Comparison of ENCODE assay signal across 31 cellular contexts in genomic region chr5:91642592-91642991, GRCh38.
"Had no signal": no experiment of that assay in that cellular context is flagged by ENCODE, and none has a peak within 500 bp of the region (broad histone marks: within the 10 kb centered on the region; RNA-seq: fewer than 3 reads in every experiment).

No MANE protein-coding gene starts in this region.

- H3K27ac Mint-ChIP-seq: activated CD4-positive, alpha-beta T cell treated with anti-CD3 and anti-CD28 coated beads for 36 hours; activated CD4-positive, alpha-beta T cell treated with anti-CD3 and anti-CD28 coated beads, Interleukin-2, amount 10 ng/mL, durations not matched to agents 7 days and 5 days; activated naive CD4-positive, alpha-beta T cell treated with anti-CD3 and anti-CD28 coated beads for 36 hours; activated naive CD4-positive, alpha-beta T cell treated with anti-CD3 and anti-CD28 coated beads, Interleukin-2, amount 50 U/mL, for 72 hours; activated T-helper 1 cell treated with anti-CD3 and anti-CD28 coated beads, Interleukin-12 subunit alpha, Interleukin-12 subunit beta, Interleukin-2, Interleukin-4 antibody, amounts not matched to agents 30 ng/mL and 10 ng/mL and 1 ng/mL, durations not matched to agents 14 hours and 24 hours and 36 hours; T-helper 1 cell treated with Interleukin-12 subunit alpha and Interleukin-12 subunit beta and Interleukin-4 antibody, amounts not matched to agents 30 μg/mL and 1 μg/mL, for 36 hours; T-helper 2 cell treated with Interferon-gamma antibody and Interleukin-4, amounts not matched to agents 5 μg/mL and 100 μg/mL, for 36 hours; WTC11 had no signal

- H3K27me3 Mint-ChIP-seq: activated CD4-positive, alpha-beta T cell treated with anti-CD3 and anti-CD28 coated beads for 36 hours; brain had no signal

- DNase-seq: activated CD4-positive, alpha-beta T cell treated with anti-CD3 and anti-CD28 coated beads for 36 hours; activated CD4-positive, alpha-beta T cell treated with anti-CD3 and anti-CD28 coated beads, Interleukin-2, amount 10 ng/mL, durations not matched to agents 7 days and 5 days; activated CD4-positive, alpha-beta T cell treated with anti-CD3 and anti-CD28 coated beads, Interleukin-2, amount 50 U/mL, for 48 hours; activated CD8-positive, alpha-beta memory T cell treated with anti-CD3 and anti-CD28 coated beads, Interleukin-2, amount 50 U/mL, for 4 hours; activated gamma-delta T cell treated with Interleukin-2 at 50 U/mL for 16 hours; activated naive CD4-positive, alpha-beta T cell treated with anti-CD3 and anti-CD28 coated beads for 36 hours; activated T-cell treated with anti-CD3 and anti-CD28 coated beads for 4 hours; activated T-cell treated with anti-CD3 and anti-CD28 coated beads, Interleukin-2, amount 50 U/mL, for 4 hours; adrenal gland; caudate nucleus; cerebellar nuclear complex; MM.1S; MV-4-11; NCI-H1092; NCI-H1694 treated with DMSO at 0.1 percent for 48 hours; NCI-H2029; NCI-H226; NCI-H446 treated with DMSO at 0.1 percent for 48 hours; NCI-H524 treated with DMSO at 0.1 percent for 48 hours; NCI-H82; NK-92 treated with Interleukin-12 subunit alpha and Interleukin-12 subunit beta, amount 100 ng/mL, for 24 hours; PC-3; SIG-M5 had no signal

- H3K36me3 Mint-ChIP-seq: activated naive CD4-positive, alpha-beta T cell treated with anti-CD3 and anti-CD28 coated beads, Interleukin-2, amount 50 U/mL, for 72 hours; brain; WTC11 had no signal

- H3K4me1 Mint-ChIP-seq: activated CD4-positive, alpha-beta T cell treated with anti-CD3 and anti-CD28 coated beads for 36 hours; activated CD4-positive, alpha-beta T cell treated with anti-CD3 and anti-CD28 coated beads, Interleukin-2, amount 10 ng/mL, durations not matched to agents 7 days and 5 days had no signal

- ATAC-seq: activated CD4-positive, alpha-beta T cell treated with anti-CD3 and anti-CD28 coated beads for 36 hours; activated CD4-positive, CD25-positive, alpha-beta regulatory T cell treated with anti-CD3 and anti-CD28 coated beads, Interleukin-2, amount 50 U/mL, for 24 hours; activated naive CD4-positive, alpha-beta T cell treated with anti-CD3 and anti-CD28 coated beads, Interleukin-2, amount 50 U/mL, for 72 hours; activated T-cell treated with anti-CD3 and anti-CD28 coated beads, Interleukin-2, amount 50 U/mL, for 4 hours; Right ventricle myocardium inferior; WTC11 had no signal

- H3K9me3 Mint-ChIP-seq: activated CD4-positive, alpha-beta T cell treated with anti-CD3 and anti-CD28 coated beads, Interleukin-2, amount 10 ng/mL, durations not matched to agents 7 days and 5 days; activated naive CD4-positive, alpha-beta T cell treated with anti-CD3 and anti-CD28 coated beads for 36 hours; activated naive CD4-positive, alpha-beta T cell treated with anti-CD3 and anti-CD28 coated beads, Interleukin-2, amount 50 U/mL, for 72 hours; activated T-cell treated with anti-CD3 and anti-CD28 coated beads, Interleukin-2, amount 50 U/mL, for 4 hours; activated T-helper 1 cell treated with anti-CD3 and anti-CD28 coated beads, Interleukin-12 subunit alpha, Interleukin-12 subunit beta, Interleukin-2, Interleukin-4 antibody, amounts not matched to agents 30 ng/mL and 10 ng/mL and 1 ng/mL, durations not matched to agents 14 hours and 24 hours and 36 hours; brain; T-helper 1 cell treated with Interleukin-12 subunit alpha and Interleukin-12 subunit beta and Interleukin-4 antibody, amounts not matched to agents 30 μg/mL and 1 μg/mL, for 36 hours; T-helper 2 cell treated with Interferon-gamma antibody and Interleukin-4, amounts not matched to agents 5 μg/mL and 100 μg/mL, for 36 hours; WTC11 had no signal

- H3K4me3 Mint-ChIP-seq: activated CD4-positive, alpha-beta T cell treated with anti-CD3 and anti-CD28 coated beads for 36 hours; activated CD4-positive, alpha-beta T cell treated with anti-CD3 and anti-CD28 coated beads, Interleukin-2, amount 10 ng/mL, durations not matched to agents 7 days and 5 days; activated naive CD4-positive, alpha-beta T cell treated with anti-CD3 and anti-CD28 coated beads for 36 hours; activated T-cell treated with anti-CD3 and anti-CD28 coated beads, Interleukin-2, amount 50 U/mL, for 4 hours; activated T-helper 1 cell treated with anti-CD3 and anti-CD28 coated beads, Interleukin-12 subunit alpha, Interleukin-12 subunit beta, Interleukin-2, Interleukin-4 antibody, amounts not matched to agents 30 ng/mL and 10 ng/mL and 1 ng/mL, durations not matched to agents 14 hours and 24 hours and 36 hours; T-helper 1 cell treated with Interleukin-12 subunit alpha and Interleukin-12 subunit beta and Interleukin-4 antibody, amounts not matched to agents 30 μg/mL and 1 μg/mL, for 36 hours; T-helper 2 cell treated with Interferon-gamma antibody and Interleukin-4, amounts not matched to agents 5 μg/mL and 100 μg/mL, for 36 hours; WTC11 had no signal
